ENCODE assay signal across 9 cellular contexts in the genomic region with DNA sequence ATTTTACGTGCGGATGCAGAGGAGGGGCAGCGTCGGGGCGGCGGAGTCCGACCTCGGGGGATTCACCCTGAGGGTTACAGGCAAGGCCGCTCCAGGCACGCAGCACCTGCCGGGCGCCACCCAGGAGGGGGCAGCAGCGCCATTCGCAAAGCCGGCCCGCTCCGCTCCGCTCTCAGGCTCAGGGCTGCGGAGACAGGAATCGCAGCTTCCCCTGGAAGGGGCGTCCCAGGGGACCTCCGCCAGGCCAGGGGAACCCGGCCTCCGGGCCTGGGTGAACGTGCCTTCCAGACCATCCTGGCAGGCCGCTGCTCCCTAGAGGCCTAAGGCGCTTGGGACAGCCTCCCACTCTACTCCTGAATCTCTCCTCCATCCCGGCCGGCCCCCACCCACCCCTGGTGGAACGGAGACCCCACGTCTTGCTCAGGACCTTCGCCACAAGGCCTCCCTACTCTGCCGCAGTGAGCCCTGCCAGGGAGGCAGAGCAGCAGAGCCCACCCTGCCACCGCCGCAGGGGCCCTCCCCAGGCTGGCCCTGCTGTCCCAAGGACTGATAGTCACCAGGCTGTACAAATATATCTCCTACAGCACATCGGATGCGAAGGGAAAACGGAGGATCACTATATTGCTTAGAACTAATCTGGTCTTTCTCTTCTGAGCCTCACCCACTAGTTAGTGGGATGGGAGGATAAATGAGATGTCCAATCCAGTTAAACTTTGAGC.
A peak's percentile ranks its signal among the peaks of the same experiment; 100 is the strongest.
DNase-seq lines count a peak whose midpoint lies in the region; ATAC-seq, FAIRE-seq and TF ChIP-seq lines count a peak whose summit lies in the region.
"Had no signal": no experiment of that assay in that cellular context is flagged by ENCODE, and none has a peak within 500 bp of the region (broad histone marks: within the 10 kb centered on the region; RNA-seq: fewer than 3 reads in every experiment).

No MANE protein-coding gene starts in this region.

- H3K4me3 ChIP-seq in pancreas: peak overlapping the region in 1 of 4 donors; percentile 25
- peak overlapping the region in 2 of 4 donors; percentile 22 to 28 for H3K4me3 ChIP-seq in upper lobe of left lung

- WGBS in pancreas, 2 donors: 9 to 16% methylated on average over 32 to 38 of the region's 38 CpGs
- WGBS in upper lobe of left lung, 2 donors: 29 to 35% methylated on average over 9 to 28 of the region's 38 CpGs

- H3K36me3 Mint-ChIP-seq in activated T-helper 1 cell treated with anti-CD3 and anti-CD28 coated beads, Interleukin-12 subunit alpha, Interleukin-12 subunit beta, Interleukin-2, Interleukin-4 antibody, amounts not matched to agents 30 ng/mL and 10 ng/mL and 1 ng/mL, durations not matched to agents 14 hours and 24 hours and 36 hours (ENCODE audit: low read depth): no peaks in the 10 kb centered on the region

- in situ Hi-C loops in KBM-7 (cut with MboI; ENCODE audit: low pct_unique_long_range_greater_than_20kb, low sequenced_read_pairs): no loop called here

- DNase-seq in NCI-H526 treated with DMSO at 0.1 percent for 48 hours (lab: John Stamatoyannopoulos, UW): peak; percentile 17
- DNase-seq in activated T-helper 1 cell treated with anti-CD3 and anti-CD28 coated beads, Interleukin-12 subunit alpha, Interleukin-12 subunit beta, Interleukin-2, Interleukin-4 antibody, amounts not matched to agents 30 ng/mL and 10 ng/mL and 1 ng/mL, durations not matched to agents 14 hours and 24 hours and 36 hours (ENCODE audit: low spot score): peak; percentile 60
- peak; percentile 70 for DNase-seq in glomerular visceral epithelial cell (ENCODE audit: extremely low spot score)
- peak; percentile 54 to 92 (median 78) for DNase-seq in pancreas
- DNase-seq in upper lobe of left lung: peak; percentile 77 to 96
- DNase-seq in KBM-7: no peak

- H3K4me1 ChIP-seq in pancreas (peaks cover 0 to 16% (median 6%) of the 10 kb centered on the region in 3 donors), upper lobe of left lung (peaks cover 3 to 7% (median 7%) of the 10 kb centered on the region in 4 donors)

- H3K4me3 Mint-ChIP-seq in activated T-helper 1 cell treated with anti-CD3 and anti-CD28 coated beads, Interleukin-12 subunit alpha, Interleukin-12 subunit beta, Interleukin-2, Interleukin-4 antibody, amounts not matched to agents 30 ng/mL and 10 ng/mL and 1 ng/mL, durations not matched to agents 14 hours and 24 hours and 36 hours: no peak overlapping the region

- peak overlapping the region; percentile 65 for H3K27ac Mint-ChIP-seq in activated T-helper 1 cell treated with anti-CD3 and anti-CD28 coated beads, Interleukin-12 subunit alpha, Interleukin-12 subunit beta, Interleukin-2, Interleukin-4 antibody, amounts not matched to agents 30 ng/mL and 10 ng/mL and 1 ng/mL, durations not matched to agents 14 hours and 24 hours and 36 hours

- H3K9me3 Mint-ChIP-seq in activated T-helper 1 cell treated with anti-CD3 and anti-CD28 coated beads, Interleukin-12 subunit alpha, Interleukin-12 subunit beta, Interleukin-2, Interleukin-4 antibody, amounts not matched to agents 30 ng/mL and 10 ng/mL and 1 ng/mL, durations not matched to agents 14 hours and 24 hours and 36 hours: peaks cover 6% of the 10 kb centered on the region

- TF ChIP-seq CTCF in pancreas (IDR thresholded peaks at IDR 0.05) (peak; percentile 42 to 78 (median 64)), upper lobe of left lung (IDR thresholded peaks at IDR 0.05) (peak; percentile 55 to 86 (median 78))

- TF ChIP-seq EP300 in upper lobe of left lung (IDR thresholded peaks at IDR 0.05): no peak

- H3K9me3 ChIP-seq in pancreas (no peaks in the 10 kb centered on the region), upper lobe of left lung (no peaks in the 10 kb centered on the region)

- peaks cover 19% of the 10 kb centered on the region for H3K4me1 Mint-ChIP-seq in activated T-helper 1 cell treated with anti-CD3 and anti-CD28 coated beads, Interleukin-12 subunit alpha, Interleukin-12 subunit beta, Interleukin-2, Interleukin-4 antibody, amounts not matched to agents 30 ng/mL and 10 ng/mL and 1 ng/mL, durations not matched to agents 14 hours and 24 hours and 36 hours (ENCODE audit: low read depth)

- H3K27me3 ChIP-seq in pancreas (no peaks in the 10 kb centered on the region), upper lobe of left lung (no peaks in the 10 kb centered on the region)

- TF ChIP-seq POLR2A in upper lobe of left lung (IDR thresholded peaks at IDR 0.05): no peak

- intact Hi-C loops in activated T-helper 1 cell treated with anti-CD3 and anti-CD28 coated beads, Interleukin-12 subunit alpha, Interleukin-12 subunit beta, Interleukin-2, Interleukin-4 antibody, amounts not matched to agents 30 ng/mL and 10 ng/mL and 1 ng/mL, durations not matched to agents 14 hours and 24 hours and 36 hours (cut with micrococcal nuclease): loop anchor here (1.0 to 10.0 kb wide), 10 partner anchors 41 to 981 kb away; partner anchors contain the start of genes STIM2 and TBC1D19
- intact Hi-C loops in pancreas (cut with DNase I): loop anchor here in 1 of 3 donors (10.0 kb wide), 1 partner anchor 376 kb away; no protein-coding TSS in a partner anchor

- no peaks in the 10 kb centered on the region for H3K27me3 Mint-ChIP-seq in activated T-helper 1 cell treated with anti-CD3 and anti-CD28 coated beads, Interleukin-12 subunit alpha, Interleukin-12 subunit beta, Interleukin-2, Interleukin-4 antibody, amounts not matched to agents 30 ng/mL and 10 ng/mL and 1 ng/mL, durations not matched to agents 14 hours and 24 hours and 36 hours (ENCODE audit: insufficient read depth)

- no peak for FAIRE-seq in pancreas (lab: Jason Lieb, UNC)
- FAIRE-seq: endometrium had no signal

- ATAC-seq in GM18511 (IDR thresholded peaks at IDR 0.05; ENCODE audit: unreplicated experiment) (peak; percentile 94), HG02840 (IDR thresholded peaks at IDR 0.05; ENCODE audit: low FRiP score, unreplicated experiment) (peak; percentile 69), pancreas (peak; percentile 88 to 97 (median 93)), upper lobe of left lung (ENCODE audit: low FRiP score in 2 of 2) (peak; percentile 87 to 90)

- H3K36me3 ChIP-seq in pancreas (no peaks in the 10 kb centered on the region), upper lobe of left lung (no peaks in the 10 kb centered on the region)

- no peak overlapping the region for H3K27ac ChIP-seq in pancreas
- H3K27ac ChIP-seq in upper lobe of left lung: peak overlapping the region in 1 of 4 donors; percentile 1
